In the genomic region with DNA sequence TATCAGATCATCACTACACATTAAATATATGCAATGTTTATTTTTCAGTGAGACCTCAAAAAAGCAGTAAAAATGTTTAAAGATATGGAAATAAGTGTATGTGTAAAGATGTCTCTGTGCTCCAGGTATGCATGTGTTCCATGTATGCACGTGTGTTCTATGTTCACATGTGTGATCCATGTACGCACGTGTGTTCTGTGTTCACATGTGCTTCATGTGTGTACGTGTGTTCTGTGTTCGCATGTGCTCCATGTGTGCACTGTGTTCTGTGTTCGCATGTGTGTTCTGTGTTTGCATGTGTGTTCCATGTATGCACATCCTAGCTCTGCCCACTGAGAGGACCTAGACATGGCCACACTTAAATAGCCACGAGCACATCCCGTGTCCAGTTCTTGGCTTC, we compare ENCODE assay signal across 24 cellular contexts. TPM values are rescaled to one million over a fixed set of nuclear protein-coding genes. Genes with fewer than 3 reads are reported as not detected.
A peak's percentile ranks its signal among the peaks of the same experiment; 100 is the strongest.
DNase-seq lines count a peak whose midpoint lies in the region; ATAC-seq, FAIRE-seq and TF ChIP-seq lines count a peak whose summit lies in the region.
"Had no signal": no experiment of that assay in that cellular context is flagged by ENCODE, and none has a peak within 500 bp of the region (broad histone marks: within the 10 kb centered on the region; RNA-seq: fewer than 3 reads in every experiment).

No MANE protein-coding gene starts in this region.

- H2AFZ ChIP-seq in HepG2 (ENCODE audit: low read length) (no peak overlapping the region), neuronal stem cell (ENCODE audit: low read length) (no peak overlapping the region)

- no peak overlapping the region for H3K18ac ChIP-seq in neuronal stem cell (ENCODE audit: low read length)

- H2BK120ac ChIP-seq in neuronal stem cell (ENCODE audit: low read depth, low read length), result no peak overlapping the region

- H3K27ac Mint-ChIP-seq in dendritic cell treated with granulocyte-macrophage colony-stimulating factor and Interleukin-4, amounts not matched to agents 40 ng/mL and 50 ng/mL, for 4 days, result peak overlapping the region; percentile 36
- H3K27ac Mint-ChIP-seq in naive thymus-derived CD8-positive, alpha-beta T cell, result no peak overlapping the region
- H3K27ac Mint-ChIP-seq: CD14-positive monocyte; CD4-positive, alpha-beta T cell; CD8-positive, alpha-beta memory T cell had no signal

- H3K23ac ChIP-seq in neuronal stem cell (ENCODE audit: low read depth, low read length, poor library complexity), result no peak overlapping the region

- H3K9ac ChIP-seq in HepG2 (ENCODE audit: insufficient read depth, low read depth, low read length) (no peak overlapping the region), neuronal stem cell (ENCODE audit: low read depth, low read length, poor library complexity) (peak overlapping the region; percentile 72)
- H3K9ac ChIP-seq: BLaER1 treated with 17β-estradiol and CSF1 and Interleukin-3, amounts not matched to agents 10 nM and 100 nM had no signal

- no peak overlapping the region for H4K8ac ChIP-seq in neuronal stem cell (ENCODE audit: low read depth, low read length)

- ATAC-seq in HepG2 (no peak), right lobe of liver (no peak)
- ATAC-seq in naive thymus-derived CD8-positive, alpha-beta T cell, result no peak
- ATAC-seq: A549, GM12878 had no signal

- no peaks in the 10 kb centered on the region for H3K79me2 ChIP-seq in HepG2 (ENCODE audit: insufficient read depth, low read length)

- no peaks in the 10 kb centered on the region for H3K9me3 ChIP-seq in HepG2 (ENCODE audit: low read length)
- no peaks in the 10 kb centered on the region for H3K9me3 ChIP-seq in right lobe of liver
- peaks cover 0 to 1% of the 10 kb centered on the region in 2 donors for H3K9me3 ChIP-seq in neuronal stem cell (replicated peaks in 1 of 2; ENCODE audit: control insufficient read depth in 2 of 2, insufficient read depth in 1 of 2, low read depth in 1 of 2, low read length in 2 of 2)
- H3K9me3 ChIP-seq: A549, BE2C had no signal

- peak overlapping the region; percentile 99 for H3K14ac ChIP-seq in neuronal stem cell (ENCODE audit: low read length)

- POLR2A ChIA-PET in HepG2 (lab: Yijun Ruan, JAX), result no interaction called here
- POLR2A ChIA-PET in naive thymus-derived CD8-positive, alpha-beta T cell (lab: Charles Lee), result no interaction called here

- H3K4me1 ChIP-seq in HepG2 (ENCODE audit: insufficient read depth, low read length) (no peaks in the 10 kb centered on the region), right lobe of liver (no peaks in the 10 kb centered on the region), neuronal stem cell (ENCODE audit: control insufficient read depth in 2 of 2, insufficient read depth in 1 of 2, low read depth in 1 of 2, low read length in 2 of 2) (peaks cover 0 to 1% of the 10 kb centered on the region in 2 donors)
- H3K4me1 ChIP-seq: A549, BE2C had no signal

- peaks cover 31% of the 10 kb centered on the region for H3K4me1 Mint-ChIP-seq in dendritic cell treated with granulocyte-macrophage colony-stimulating factor and Interleukin-4, amounts not matched to agents 40 ng/mL and 50 ng/mL, for 4 days (ENCODE audit: low read depth)
- H3K4me1 Mint-ChIP-seq in naive thymus-derived CD8-positive, alpha-beta T cell, result peaks cover 0 to 6% (median 0%) of the 10 kb centered on the region in 4 donors
- H3K4me1 Mint-ChIP-seq: CD8-positive, alpha-beta memory T cell had no signal

- no peak overlapping the region for H2BK15ac ChIP-seq in neuronal stem cell (ENCODE audit: low read length)

- TF ChIP-seq EP300 in HepG2 (IDR thresholded peaks at IDR 0.05; ENCODE audit: low read depth in 2 of 2, low read length in 2 of 2), result no peak
- no peak for TF ChIP-seq EP300 in HepG2 (CRISPR knock-in tag; IDR thresholded peaks at IDR 0.05; ENCODE audit: borderline replicate concordance)

- H2BK5ac ChIP-seq in neuronal stem cell (ENCODE audit: low read length), result no peak overlapping the region

- no peak overlapping the region for H2AK5ac ChIP-seq in neuronal stem cell (ENCODE audit: low read depth, low read length)

- H3K4me2 ChIP-seq in HepG2 (ENCODE audit: low read depth, low read length), result no peak overlapping the region
- no peak overlapping the region for H3K4me2 ChIP-seq in neuronal stem cell (ENCODE audit: insufficient read depth, low read length, poor library complexity, severe bottlenecking)
- H3K4me2 ChIP-seq: A549; BLaER1 treated with 17β-estradiol and CSF1 and Interleukin-3, amounts not matched to agents 10 nM and 100 nM had no signal

- BruUV-seq in HepG2 (replicated peaks; lab: Mats Ljungman, UMichigan), result no TSS peak

- peak overlapping the region; percentile 17 for H3K4ac ChIP-seq in neuronal stem cell (ENCODE audit: low read length)

- H3K36me3 ChIP-seq in HepG2 (replicated peaks in 1 of 2; ENCODE audit: control insufficient read depth in 1 of 2, insufficient read depth in 2 of 2, low read length in 2 of 2) (no peaks in the 10 kb centered on the region), right lobe of liver (no peaks in the 10 kb centered on the region), neuronal stem cell (replicated peaks in 1 of 2; ENCODE audit: control insufficient read depth in 2 of 2, insufficient read depth in 2 of 2, low read length in 2 of 2) (no peaks in the 10 kb centered on the region)
- H3K36me3 ChIP-seq: BE2C; BLaER1 treated with 17β-estradiol and CSF1 and Interleukin-3, amounts not matched to agents 10 nM and 100 nM had no signal

- H4K20me1 ChIP-seq in HepG2 (ENCODE audit: insufficient read depth, low read length), result no peaks in the 10 kb centered on the region
- H4K20me1 ChIP-seq: BLaER1 treated with 17β-estradiol and CSF1 and Interleukin-3, amounts not matched to agents 10 nM and 100 nM had no signal

- no peak overlapping the region for H3K4me3 Mint-ChIP-seq in dendritic cell treated with granulocyte-macrophage colony-stimulating factor and Interleukin-4, amounts not matched to agents 40 ng/mL and 50 ng/mL, for 4 days
- no peak overlapping the region for H3K4me3 Mint-ChIP-seq in naive thymus-derived CD8-positive, alpha-beta T cell
- H3K4me3 Mint-ChIP-seq: CD14-positive monocyte; CD4-positive, alpha-beta T cell; CD8-positive, alpha-beta memory T cell had no signal

- no peaks in the 10 kb centered on the region for H3K9me3 Mint-ChIP-seq in dendritic cell treated with granulocyte-macrophage colony-stimulating factor and Interleukin-4, amounts not matched to agents 40 ng/mL and 50 ng/mL, for 4 days
- no peaks in the 10 kb centered on the region for H3K9me3 Mint-ChIP-seq in naive thymus-derived CD8-positive, alpha-beta T cell
- H3K9me3 Mint-ChIP-seq: CD4-positive, alpha-beta T cell; CD8-positive, alpha-beta memory T cell had no signal

- H3K27ac ChIP-seq in HepG2 (ENCODE audit: extremely low read length, insufficient read depth, low read length) (no peak overlapping the region), right lobe of liver (no peak overlapping the region), neuronal stem cell (replicated peaks; ENCODE audit: low read length) (no peak overlapping the region)
- H3K27ac ChIP-seq: A549; BLaER1 treated with 17β-estradiol and CSF1 and Interleukin-3, amounts not matched to agents 10 nM and 100 nM had no signal

- no peak overlapping the region for H4K91ac ChIP-seq in neuronal stem cell (ENCODE audit: low read depth, low read length, poor library complexity)

- FAIRE-seq in HepG2 (lab: Jason Lieb, UNC), result no peak
- FAIRE-seq: A549, D721Med, GM12878 had no signal

- H3K4me3 ChIP-seq in HepG2 (replicated peaks in 1 of 3; ENCODE audit: insufficient read depth in 1 of 3, low read depth in 2 of 3, low read length in 3 of 3) (no peak overlapping the region), right lobe of liver (no peak overlapping the region), neuronal stem cell (ENCODE audit: low read length in 2 of 2) (no peak overlapping the region)
- H3K4me3 ChIP-seq: A549; BLaER1 treated with 17β-estradiol and CSF1 and Interleukin-3, amounts not matched to agents 10 nM and 100 nM; GM12878 had no signal

- TF ChIP-seq RAD21 in HepG2 (CRISPR knock-in tag; IDR thresholded peaks at IDR 0.05), result no peak

- intact Hi-C loops in HepG2 (cut with micrococcal nuclease; ENCODE audit: unreplicated experiment) (no loop called here), right lobe of liver (cut with DNase I) (no loop called here)
- intact Hi-C loops in dendritic cell treated with granulocyte-macrophage colony-stimulating factor and Interleukin-4, amounts not matched to agents 40 ng/mL and 50 ng/mL, for 4 days (cut with micrococcal nuclease), result no loop called here

- DNase-seq in HepG2 (ENCODE audit: low spot score) (no peak), right lobe of liver (no peak), neuronal stem cell (ENCODE audit: low spot score) (no peak), amniotic stem cell (lab: John Stamatoyannopoulos, UW) (no peak)
- DNase-seq in naive thymus-derived CD8-positive, alpha-beta T cell, result no peak
- DNase-seq: 8988T; ACHN; AML-193; BE2C; CD4-positive, alpha-beta T cell; CD8-positive, alpha-beta memory T cell; DMS 273 treated with DMSO at 0.1 percent for 48 hours; DMS79; EL; GDM1; GOT3; H7; HCEC 1CT had no signal

- no peak overlapping the region for H2BK12ac ChIP-seq in neuronal stem cell (ENCODE audit: low read length)

- TF ChIP-seq CTCF in HepG2 (CRISPR knock-in tag; IDR thresholded peaks at IDR 0.05), result no peak
- no peak for TF ChIP-seq CTCF in right lobe of liver (IDR thresholded peaks at IDR 0.05)

- H3K79me1 ChIP-seq in neuronal stem cell (ENCODE audit: low read depth, low read length), result no peaks in the 10 kb centered on the region

- TF ChIP-seq POLR2A in HepG2 (IDR thresholded peaks at IDR 0.05; ENCODE audit: insufficient read depth in 1 of 2, low read depth in 2 of 2, low read length in 2 of 2) (no peak), right lobe of liver (IDR thresholded peaks at IDR 0.05) (no peak)

- CTCF ChIA-PET in HepG2 (lab: Yijun Ruan, JAX; ENCODE audit: low intra/inter-chr PET ratio, low total read pairs), result no interaction called here

- H3K36me3 Mint-ChIP-seq in dendritic cell treated with granulocyte-macrophage colony-stimulating factor and Interleukin-4, amounts not matched to agents 40 ng/mL and 50 ng/mL, for 4 days (ENCODE audit: low read depth), result no peaks in the 10 kb centered on the region
- H3K36me3 Mint-ChIP-seq in naive thymus-derived CD8-positive, alpha-beta T cell, result no peaks in the 10 kb centered on the region
- H3K36me3 Mint-ChIP-seq: CD14-positive monocyte; CD8-positive, alpha-beta memory T cell had no signal

- WGBS in HepG2 (ENCODE audit: low lambda C conversion rate), result 71% methylated on average over 7 of the region's 8 CpGs
- WGBS in right lobe of liver (ENCODE audit: insufficient coverage, low coverage, low lambda C conversion rate, missing lambda C conversion rate), result 84% methylated on average over 8 of the region's 8 CpGs
- no CpG with 5 or more reads among the region's 8 CpGs for WGBS in neuronal stem cell (ENCODE audit: extremely low coverage in 2 of 2, insufficient read length in 2 of 2, insufficient replicate concordance in 1 of 2), 2 donors

- H3K27me3 ChIP-seq in HepG2 (ENCODE audit: control insufficient read depth in 1 of 2, insufficient read depth in 2 of 2, low read length in 2 of 2) (peaks cover 0 to 6% of the 10 kb centered on the region in 2 experiments; a peak in 2 of 5 replicates), right lobe of liver (no peaks in the 10 kb centered on the region), neuronal stem cell (ENCODE audit: control insufficient read depth in 3 of 3, insufficient read depth in 3 of 3, low read depth in 1 of 3, low read length in 3 of 3) (no peaks in the 10 kb centered on the region)
- H3K27me3 ChIP-seq: BE2C; BLaER1 treated with 17β-estradiol and CSF1 and Interleukin-3, amounts not matched to agents 10 nM and 100 nM had no signal

- in situ Hi-C loops in HepG2 (cut with HindIII; ENCODE audit: extremely low pct_ligation_motif_present, low pct_unique_long_range_greater_than_20kb), result no loop called here

- H3K27me3 Mint-ChIP-seq in dendritic cell treated with granulocyte-macrophage colony-stimulating factor and Interleukin-4, amounts not matched to agents 40 ng/mL and 50 ng/mL, for 4 days, result peaks cover 1% of the 10 kb centered on the region
- peaks cover 0 to 3% (median 0%) of the 10 kb centered on the region in 5 donors for H3K27me3 Mint-ChIP-seq in naive thymus-derived CD8-positive, alpha-beta T cell
- H3K27me3 Mint-ChIP-seq: CD4-positive, alpha-beta T cell had no signal

RNA-seq across cellular contexts. Expression of gene PDIA4, which starts 15.6 kb away (rescaled TPM):
- total RNA-seq in HepG2 (2016; rRNA removed; fragmentation: Illumina TruSeq; extraction: Trizol) (171 and 402 TPM in 2 replicates), right lobe of liver (100 to 1,000 TPM; 218 to 368 (median 272) TPM)
- total RNA-seq in HepG2 (2016; cell fraction: cytosol; rRNA removed; fragmentation: Illumina TruSeq; extraction: Trizol; ENCODE audit: low read depth), result 22.9 and 25.7 TPM in 2 replicates
- 147 and 420 TPM in 2 replicates for total RNA-seq in HepG2 (2016; cell fraction: insoluble cytoplasmic fraction; rRNA removed; fragmentation: Illumina TruSeq; extraction: Trizol)
- 46.8 and 54.4 TPM in 2 replicates for total RNA-seq in HepG2 (2016; cell fraction: membrane; rRNA removed; fragmentation: Illumina TruSeq; extraction: Trizol)
- total RNA-seq in HepG2 (2016; cell fraction: nucleus; rRNA removed; fragmentation: Illumina TruSeq; extraction: Trizol), result 291 and 344 TPM in 2 replicates
- polyA plus RNA-seq in HepG2 (2011; rRNA removed), result 257 and 278 TPM in 2 replicates
- polyA plus RNA-seq in HepG2 (2011; cell fraction: cytosol; rRNA removed), result 265 and 293 TPM in 2 replicates
- 106 and 130 TPM in 2 replicates for polyA plus RNA-seq in HepG2 (2011; cell fraction: nucleus; rRNA removed)
- 244 and 280 TPM in 2 replicates for polyA plus RNA-seq in HepG2 (2012)
- polyA plus RNA-seq in HepG2 (2016; cell fraction: cytosol; fragmentation: Illumina TruSeq; extraction: Trizol; ENCODE audit: low read depth), result 19.9 and 20.2 TPM in 2 replicates
- polyA plus RNA-seq in HepG2 (2016; cell fraction: insoluble cytoplasmic fraction; fragmentation: Illumina TruSeq; extraction: Trizol; ENCODE audit: low read depth), result 150 and 172 TPM in 2 replicates
- 32.6 and 38.7 TPM in 2 replicates for polyA plus RNA-seq in HepG2 (2016; cell fraction: membrane; fragmentation: Illumina TruSeq; extraction: Trizol; ENCODE audit: low read depth)
- polyA plus RNA-seq in HepG2 (2016; cell fraction: nucleus; fragmentation: Illumina TruSeq; extraction: Trizol; ENCODE audit: insufficient read depth, low read depth), result 470 and 531 TPM in 2 replicates
- 88.5 and 200 TPM in 2 replicates for polyA minus RNA-seq in HepG2 (2011; rRNA and poly(A)+ RNA removed; ENCODE audit: low replicate concordance)
- 156 and 159 TPM in 2 replicates for polyA minus RNA-seq in HepG2 (2011; cell fraction: cytosol; rRNA and poly(A)+ RNA removed)
- polyA minus RNA-seq in HepG2 (2011; cell fraction: nucleus; rRNA and poly(A)+ RNA removed), result 65.0 and 77.7 TPM in 2 replicates
- 93.1 TPM for polyA plus RNA-seq in neuronal stem cell (2013, experiment 1 of 2)
- polyA plus RNA-seq in neuronal stem cell (2013, experiment 2 of 2), result 94.2 TPM
- total RNA-seq in naive thymus-derived CD8-positive, alpha-beta T cell, result 10 to 100 TPM; 43.2 to 44.8 TPM
- 10 to 100 TPM; 80.3 to 94.0 (median 89.5) TPM for polyA plus RNA-seq in naive thymus-derived CD8-positive, alpha-beta T cell

RNA-seq across cellular contexts. Expression of gene ZNF786, which starts 46.6 kb away (rescaled TPM):
- total RNA-seq in HepG2 (2016; rRNA removed; fragmentation: Illumina TruSeq; extraction: Trizol) (4.0 and 4.3 TPM in 2 replicates), right lobe of liver (1 to 10 TPM; 2.0 to 2.7 (median 2.4) TPM)
- total RNA-seq in HepG2 (2016; cell fraction: cytosol; rRNA removed; fragmentation: Illumina TruSeq; extraction: Trizol; ENCODE audit: low read depth), result 0.79 and 0.81 TPM in 2 replicates
- total RNA-seq in HepG2 (2016; cell fraction: insoluble cytoplasmic fraction; rRNA removed; fragmentation: Illumina TruSeq; extraction: Trizol), result 4.0 and 4.4 TPM in 2 replicates
- 2.8 and 3.0 TPM in 2 replicates for total RNA-seq in HepG2 (2016; cell fraction: membrane; rRNA removed; fragmentation: Illumina TruSeq; extraction: Trizol)
- total RNA-seq in HepG2 (2016; cell fraction: nucleus; rRNA removed; fragmentation: Illumina TruSeq; extraction: Trizol), result 3.2 and 4.4 TPM in 2 replicates
- 2.0 and 2.8 TPM in 2 replicates for polyA plus RNA-seq in HepG2 (2011; rRNA removed)
- 2.0 and 2.2 TPM in 2 replicates for polyA plus RNA-seq in HepG2 (2011; cell fraction: cytosol; rRNA removed)
- 3.3 and 4.5 TPM in 2 replicates for polyA plus RNA-seq in HepG2 (2011; cell fraction: nucleus; rRNA removed)
- polyA plus RNA-seq in HepG2 (2012), result 2.0 and 2.5 TPM in 2 replicates
- 0.37 and 0.44 TPM in 2 replicates for polyA plus RNA-seq in HepG2 (2016; cell fraction: cytosol; fragmentation: Illumina TruSeq; extraction: Trizol; ENCODE audit: low read depth)
- 4.1 and 4.2 TPM in 2 replicates for polyA plus RNA-seq in HepG2 (2016; cell fraction: insoluble cytoplasmic fraction; fragmentation: Illumina TruSeq; extraction: Trizol; ENCODE audit: low read depth)
- polyA plus RNA-seq in HepG2 (2016; cell fraction: membrane; fragmentation: Illumina TruSeq; extraction: Trizol; ENCODE audit: low read depth), result 1.1 and 1.2 TPM in 2 replicates
- 7.1 and 7.5 TPM in 2 replicates for polyA plus RNA-seq in HepG2 (2016; cell fraction: nucleus; fragmentation: Illumina TruSeq; extraction: Trizol; ENCODE audit: insufficient read depth, low read depth)
- 5.7 and 7.5 TPM in 2 replicates for polyA minus RNA-seq in HepG2 (2011; rRNA and poly(A)+ RNA removed; ENCODE audit: low replicate concordance)
- 2.5 and 2.9 TPM in 2 replicates for polyA minus RNA-seq in HepG2 (2011; cell fraction: cytosol; rRNA and poly(A)+ RNA removed)
- 4.9 and 6.2 TPM in 2 replicates for polyA minus RNA-seq in HepG2 (2011; cell fraction: nucleus; rRNA and poly(A)+ RNA removed)
- polyA plus RNA-seq in neuronal stem cell (2013, experiment 1 of 2), result 6.2 TPM
- 6.4 TPM for polyA plus RNA-seq in neuronal stem cell (2013, experiment 2 of 2)
- total RNA-seq in naive thymus-derived CD8-positive, alpha-beta T cell, result 10 to 100 TPM; 16.3 to 17.6 TPM
- polyA plus RNA-seq in naive thymus-derived CD8-positive, alpha-beta T cell, result 10 to 100 TPM in 1 of 3 donors, 1 to 10 TPM in 2; 5.9 to 18.4 (median 8.8) TPM
